9 cellular contexts compared by ENCODE assay signal in genomic region chr2:43024515-43024962, GRCh38.
DNase-seq lines count a peak whose midpoint lies in the region; ATAC-seq and TF ChIP-seq lines count a peak whose summit lies in the region.
"Had no signal": no experiment of that assay in that cellular context is flagged by ENCODE, and none has a peak within 500 bp of the region (broad histone marks: within the 10 kb centered on the region; RNA-seq: fewer than 3 reads in every experiment).

No MANE protein-coding gene starts in this region.

- CTCF ChIA-PET in mammary epithelial cell (lab: Charles Lee; ENCODE audit: low non-redundant PET) = interaction anchor here (0.5 to 0.7 kb wide), 7 partner anchors 13 to 98 kb away, joined by 3 to 18 read pairs (median 4); no protein-coding TSS in a partner anchor

- no peaks in the 10 kb centered on the region for H3K27me3 ChIP-seq in BLaER1
- H3K27me3 ChIP-seq in GM23248 (replicated peaks; ENCODE audit: insufficient read depth) = no peaks in the 10 kb centered on the region
- no peaks in the 10 kb centered on the region for H3K27me3 ChIP-seq in mammary epithelial cell (ENCODE audit: insufficient read depth, low read length)

- no peak for ATAC-seq in HG03175 (IDR thresholded peaks at IDR 0.05; ENCODE audit: unreplicated experiment)

- H3K36me3 ChIP-seq in BLaER1 (peaks cover 7% of the 10 kb centered on the region; the same call in 1 of the 2 replicates), GM23248 (ENCODE audit: low read depth) (no peaks in the 10 kb centered on the region), mammary epithelial cell (ENCODE audit: insufficient read depth, low read length) (no peaks in the 10 kb centered on the region)

- DNase-seq in GM23248 (peak; percentile 47), SKM-1 treated with dmso at 0.1 percent for 144 hours (lab: John Stamatoyannopoulos, UW; ENCODE audit: unreplicated experiment) (peak; percentile 11), mammary epithelial cell (no peak), kidney glomerular epithelial cell (lab: John Stamatoyannopoulos, UW) (peak; percentile 23)
- DNase-seq in stimulated activated CD4-positive, alpha-beta T cell treated with anti-CD3 and anti-CD28 coated beads, TNF-alpha, amount 100 ng/mL, for 24 hours (ENCODE audit: low read depth in 3 of 3) = peak in 2 of 3 experiments; percentile 4 to 30
- no peak for DNase-seq in activated T-helper 2 cell treated with anti-CD3 and anti-CD28 coated beads, Interferon-gamma antibody, Interleukin-2, Interleukin-4, amounts not matched to agents 10 μg/mL and 5 μg/mL and 100 μg/mL, durations not matched to agents 14 hours and 24 hours and 36 hours (ENCODE audit: low spot score)

- peak overlapping the region; percentile 41 for H3K4me2 ChIP-seq in BLaER1
- H3K4me2 ChIP-seq in GM23248 (ENCODE audit: unreplicated experiment) = no peak overlapping the region
- H3K4me2 ChIP-seq in mammary epithelial cell (ENCODE audit: insufficient read depth, low read depth, low read length) = no peak overlapping the region

- no peaks in the 10 kb centered on the region for H3K36me3 Mint-ChIP-seq in activated T-helper 2 cell treated with anti-CD3 and anti-CD28 coated beads, Interferon-gamma antibody, Interleukin-2, Interleukin-4, amounts not matched to agents 10 μg/mL and 5 μg/mL and 100 μg/mL, durations not matched to agents 14 hours and 24 hours and 36 hours (ENCODE audit: low read depth)
- H3K36me3 Mint-ChIP-seq: IgD-negative memory B cell had no signal

- H3K9me2 ChIP-seq in GM23248 (ENCODE audit: insufficient read depth) = no peaks in the 10 kb centered on the region

- H3K27ac ChIP-seq in BLaER1 = 0 out of 2 replicates have a peak overlapping the region, but pooled peaks have one; percentile 21
- no peak overlapping the region for H3K27ac ChIP-seq in GM23248
- H3K27ac ChIP-seq in mammary epithelial cell (ENCODE audit: insufficient read depth, low read depth, low read length) = no peak overlapping the region

- H3F3A ChIP-seq in GM23248 (ENCODE audit: insufficient read depth) = no peaks in the 10 kb centered on the region

- in situ Hi-C loops in GM23248 (cut with MboI) = no loop called here
- in situ Hi-C loops in mammary epithelial cell (cut with MboI; ENCODE audit: low sequenced_read_pairs in 2 of 2) = loop anchor here in 1 of 2 donors (5.0 kb wide), 1 partner anchor 203 kb away; the partner anchor contains the start of gene ZFP36L2

- peaks cover 3% of the 10 kb centered on the region for H3K4me1 Mint-ChIP-seq in activated T-helper 2 cell treated with anti-CD3 and anti-CD28 coated beads, Interferon-gamma antibody, Interleukin-2, Interleukin-4, amounts not matched to agents 10 μg/mL and 5 μg/mL and 100 μg/mL, durations not matched to agents 14 hours and 24 hours and 36 hours (ENCODE audit: low read depth)

- H3K9me3 ChIP-seq in BLaER1 (peaks cover 30% of the 10 kb centered on the region), GM23248 (ENCODE audit: low read depth) (peaks cover 4% of the 10 kb centered on the region), mammary epithelial cell (replicated peaks; ENCODE audit: insufficient read depth, low read length) (peaks cover 7% of the 10 kb centered on the region)

- H3K27ac Mint-ChIP-seq in activated T-helper 2 cell treated with anti-CD3 and anti-CD28 coated beads, Interferon-gamma antibody, Interleukin-2, Interleukin-4, amounts not matched to agents 10 μg/mL and 5 μg/mL and 100 μg/mL, durations not matched to agents 14 hours and 24 hours and 36 hours = no peak overlapping the region

- no TSS peak for BruUV-seq in mammary epithelial cell (replicated peaks; lab: Mats Ljungman, UMichigan)

- intact Hi-C loops in mammary epithelial cell (cut with micrococcal nuclease) = loop anchor here (1.0 kb wide), 5 partner anchors 49 to 460 kb away; no protein-coding TSS in a partner anchor
- intact Hi-C loops in activated T-helper 2 cell treated with anti-CD3 and anti-CD28 coated beads, Interferon-gamma antibody, Interleukin-2, Interleukin-4, amounts not matched to agents 10 μg/mL and 5 μg/mL and 100 μg/mL, durations not matched to agents 14 hours and 24 hours and 36 hours (cut with micrococcal nuclease) = no loop called here

- peaks cover 4% of the 10 kb centered on the region for H3K27me3 Mint-ChIP-seq in activated T-helper 2 cell treated with anti-CD3 and anti-CD28 coated beads, Interferon-gamma antibody, Interleukin-2, Interleukin-4, amounts not matched to agents 10 μg/mL and 5 μg/mL and 100 μg/mL, durations not matched to agents 14 hours and 24 hours and 36 hours (ENCODE audit: low read depth)
- H3K27me3 Mint-ChIP-seq: IgD-negative memory B cell had no signal

- no peak overlapping the region for H3K4me3 Mint-ChIP-seq in activated T-helper 2 cell treated with anti-CD3 and anti-CD28 coated beads, Interferon-gamma antibody, Interleukin-2, Interleukin-4, amounts not matched to agents 10 μg/mL and 5 μg/mL and 100 μg/mL, durations not matched to agents 14 hours and 24 hours and 36 hours (ENCODE audit: low read depth)

- 69 to 70% methylated on average over 8 of the region's 8 CpGs for WGBS in GM23248 (ENCODE audit: low coverage in 1 of 2, low lambda C conversion rate in 2 of 2, missing lambda C conversion rate in 2 of 2), 2 experiments
- WGBS in mammary epithelial cell (ENCODE audit: low coverage, missing lambda C conversion rate) = 59% methylated on average over 3 of the region's 8 CpGs

- dilution Hi-C loops in mammary epithelial cell (cut with HindIII; ENCODE audit: low sequenced_read_pairs) = loop anchor here (10.0 kb wide), 1 partner anchor 190 kb away; no protein-coding TSS in a partner anchor

- peaks cover 11% of the 10 kb centered on the region for H3K9me3 Mint-ChIP-seq in activated T-helper 2 cell treated with anti-CD3 and anti-CD28 coated beads, Interferon-gamma antibody, Interleukin-2, Interleukin-4, amounts not matched to agents 10 μg/mL and 5 μg/mL and 100 μg/mL, durations not matched to agents 14 hours and 24 hours and 36 hours

- H4K20me1 ChIP-seq in BLaER1 (no peaks in the 10 kb centered on the region), GM23248 (ENCODE audit: insufficient read depth) (no peaks in the 10 kb centered on the region), mammary epithelial cell (ENCODE audit: insufficient read depth, low read length) (no peaks in the 10 kb centered on the region)

- no peak overlapping the region for H3K9ac ChIP-seq in BLaER1
- no peak overlapping the region for H3K9ac ChIP-seq in GM23248
- H3K9ac ChIP-seq in mammary epithelial cell (ENCODE audit: insufficient read depth, low read length) = no peak overlapping the region

- H3K79me2 ChIP-seq in GM23248 (ENCODE audit: insufficient read depth) = no peaks in the 10 kb centered on the region
- H3K79me2 ChIP-seq in mammary epithelial cell (ENCODE audit: insufficient read depth, low read length) = no peaks in the 10 kb centered on the region

- H2AFZ ChIP-seq in GM23248 = no peak overlapping the region
- H2AFZ ChIP-seq in mammary epithelial cell (ENCODE audit: low read depth, low read length) = no peak overlapping the region

- H3K4me3 ChIP-seq in BLaER1 (no peak overlapping the region), GM23248 (no peak overlapping the region), mammary epithelial cell (replicated peaks in 1 of 3; ENCODE audit: insufficient read depth in 1 of 3, low read depth in 2 of 3, low read length in 3 of 3) (no peak overlapping the region)

- peak; percentile 63 to 87 for TF ChIP-seq CTCF in mammary epithelial cell (conservative IDR thresholded peaks at IDR 0.05 in 1 of 2, IDR thresholded peaks at IDR 0.05 in 1 of 2; ENCODE audit: extremely low read depth in 1 of 2, insufficient read depth in 1 of 2, low read depth in 1 of 2, low read length in 2 of 2)

- H3K4me1 ChIP-seq in BLaER1 (peaks cover 22% of the 10 kb centered on the region), GM23248 (ENCODE audit: insufficient read depth) (no peaks in the 10 kb centered on the region), mammary epithelial cell (ENCODE audit: insufficient read depth, low read length) (peaks cover 18% of the 10 kb centered on the region)

Comparison
In these comparisons a context has a peak if more than half of its experiments do, and no peak if none do; other contexts are left out.
1. DNase-seq: peak in GM23248 (single experiment), SKM-1 treated with dmso at 0.1 percent for 144 hours (single experiment), kidney glomerular epithelial cell (single experiment) and stimulated activated CD4-positive, alpha-beta T cell treated with anti-CD3 and anti-CD28 coated beads, TNF-alpha, amount 100 ng/mL, for 24 hours (2 of 3); none in mammary epithelial cell (single experiment) and activated T-helper 2 cell treated with anti-CD3 and anti-CD28 coated beads, Interferon-gamma antibody, Interleukin-2, Interleukin-4, amounts not matched to agents 10 μg/mL and 5 μg/mL and 100 μg/mL, durations not matched to agents 14 hours and 24 hours and 36 hours (single experiment).